Comparison of ENCODE assay signal across 7 cellular contexts in the genomic region with DNA sequence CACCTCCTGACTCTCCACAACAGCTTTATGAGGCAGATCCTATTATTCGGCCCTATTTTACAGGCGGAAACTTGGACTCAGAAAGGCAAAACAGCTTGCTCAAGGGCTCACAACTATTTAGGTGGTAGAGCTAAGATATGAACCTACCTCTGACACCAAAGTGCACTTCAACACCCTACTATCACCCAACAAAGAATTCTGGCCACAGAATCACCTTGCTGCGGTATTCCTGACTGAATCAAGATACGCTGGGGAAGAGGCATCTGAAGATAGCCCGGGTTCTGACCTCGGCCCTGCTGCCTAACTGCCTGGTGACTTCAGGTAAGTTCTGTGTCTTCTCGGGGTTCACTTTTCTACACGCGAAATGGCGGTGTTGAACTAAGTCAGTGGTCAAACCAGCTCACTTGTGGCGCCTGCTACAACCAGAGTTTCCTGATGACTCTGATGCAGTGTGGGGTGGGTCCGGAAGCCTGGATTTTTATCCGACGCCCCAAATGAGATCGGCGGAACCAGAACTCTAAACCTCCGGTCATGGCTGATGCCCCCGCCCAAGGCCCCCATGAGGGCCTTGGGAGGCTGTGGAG. TPM values are rescaled to one million over a fixed set of nuclear protein-coding genes. Genes with fewer than 3 reads are reported as not detected.
DNase-seq lines count a peak whose midpoint lies in the region; ATAC-seq and TF ChIP-seq lines count a peak whose summit lies in the region.

No MANE protein-coding gene starts in this region.

- H3K27ac ChIP-seq in RWPE2 (ENCODE audit: poor library complexity, severe bottlenecking) (peak overlapping the region; percentile 79), rectal smooth muscle tissue (ENCODE audit: low read depth, low read length) (peak overlapping the region; percentile 100)

- H3K36me3 ChIP-seq in RWPE2 (ENCODE audit: low read depth) (0 out of 2 replicates have a peak, but pooled peaks cover 6% of the 10 kb centered on the region), rectal smooth muscle tissue (ENCODE audit: control insufficient read depth, insufficient read depth, low read length) (no peaks in the 10 kb centered on the region)

- H3K4me1 ChIP-seq in RWPE2 (ENCODE audit: insufficient read depth, poor library complexity, severe bottlenecking): peaks cover 16% of the 10 kb centered on the region
- peaks cover 15% of the 10 kb centered on the region for H3K4me1 ChIP-seq in rectal smooth muscle tissue (ENCODE audit: control insufficient read depth, insufficient read depth, low read length)

- no peaks in the 10 kb centered on the region for H3K9me3 ChIP-seq in RWPE2 (ENCODE audit: severe bottlenecking)

- peak overlapping the region; percentile 78 for H3K4me3 ChIP-seq in RWPE2 (ENCODE audit: severe bottlenecking)
- H3K4me3 ChIP-seq in rectal smooth muscle tissue (ENCODE audit: low read length): peak overlapping the region; percentile 99

- H3K9ac ChIP-seq in rectal smooth muscle tissue (ENCODE audit: low read length): peak overlapping the region; percentile 94

- TF ChIP-seq CTCF in RWPE2 (IDR thresholded peaks at IDR 0.05; ENCODE audit: poor library complexity, severe bottlenecking): no peak

- DNase-seq in RWPE2 (ENCODE audit: low spot score): no peak
- DNase-seq in superior temporal gyrus (ENCODE audit: extremely low spot score): no peak
- DNase-seq in NCI-H146 treated with DMSO at 0.1 percent for 48 hours (lab: John Stamatoyannopoulos, UW; ENCODE audit: unreplicated experiment): no peak
- DNase-seq in HPDE6-E6E7 (ENCODE audit: extremely low spot score): no peak

- ATAC-seq in GM19463 (IDR thresholded peaks at IDR 0.05; ENCODE audit: unreplicated experiment) (peak; percentile 4), RWPE2 (ENCODE audit: low read depth) (peak; percentile 4; the same call in 2 of the 3 replicates), esophagus mucosa (peak; percentile 65)

- H3K27me3 ChIP-seq in RWPE2 (ENCODE audit: insufficient read depth, poor library complexity, severe bottlenecking): no peaks in the 10 kb centered on the region
- no peaks in the 10 kb centered on the region for H3K27me3 ChIP-seq in rectal smooth muscle tissue (ENCODE audit: control insufficient read depth, insufficient read depth, low read length)

RNA-seq across cellular contexts. Expression of gene PEF1, which starts 0.6 kb away (rescaled TPM):
- 44.0 TPM for total RNA-seq in esophagus mucosa

RNA-seq across cellular contexts. Expression of gene HCRTR1, which starts 26.6 kb away (rescaled TPM):
- total RNA-seq in esophagus mucosa: not detected

RNA-seq across cellular contexts. Expression of gene COL16A1, which starts 59.7 kb away (rescaled TPM):
- total RNA-seq in esophagus mucosa: 11.8 TPM

Comparison
In these comparisons a context has a peak if more than half of its experiments do, and no peak if none do; other contexts are left out.
1. ATAC-seq: peak in every context shown above with its lines; median percentile 65 in esophagus mucosa; 4 in GM19463; 4 in RWPE2.